Comparison of ENCODE assay signal across 19 cellular contexts in genomic region chr7:132941905-132942304, GRCh38.
DNase-seq lines count a peak whose midpoint lies in the region; ATAC-seq, FAIRE-seq and TF ChIP-seq lines count a peak whose summit lies in the region.
"Had no signal": no experiment of that assay in that cellular context is flagged by ENCODE, and none has a peak within 500 bp of the region (broad histone marks: within the 10 kb centered on the region; RNA-seq: fewer than 3 reads in every experiment).

No MANE protein-coding gene starts in this region.

- H3K36me3 Mint-ChIP-seq in activated CD4-positive, alpha-beta T cell treated with anti-CD3 and anti-CD28 coated beads, Interleukin-2, amount 10 ng/mL, durations not matched to agents 24 days and 14 days (ENCODE audit: low read depth): peaks cover 4% of the 10 kb centered on the region
- peaks cover 24% of the 10 kb centered on the region for H3K36me3 Mint-ChIP-seq in activated CD4-positive, alpha-beta T cell treated with anti-CD3 and anti-CD28 coated beads for 36 hours (ENCODE audit: low read depth)
- peaks cover 3% of the 10 kb centered on the region for H3K36me3 Mint-ChIP-seq in neural crest cell (ENCODE audit: low read depth)

- H3K36me3 ChIP-seq in GM12878 (ENCODE audit: control insufficient read depth in 2 of 2, insufficient read depth in 2 of 2, low read length in 1 of 2): no peaks in the 10 kb centered on the region; a peak in 1 of 4 replicates

- no peak overlapping the region for H3K27ac Mint-ChIP-seq in activated CD4-positive, alpha-beta T cell treated with anti-CD3 and anti-CD28 coated beads, Interleukin-2, amount 10 ng/mL, durations not matched to agents 24 days and 14 days
- no peak overlapping the region for H3K27ac Mint-ChIP-seq in activated CD4-positive, alpha-beta T cell treated with anti-CD3 and anti-CD28 coated beads for 36 hours
- peak overlapping the region; percentile 5 for H3K27ac Mint-ChIP-seq in neural crest cell (ENCODE audit: unreplicated experiment)
- H3K27ac Mint-ChIP-seq: IgD-negative memory B cell had no signal

- H3K27ac ChIP-seq in GM12878 (ENCODE audit: control insufficient read depth, insufficient read depth): no peak overlapping the region
- H3K27ac ChIP-seq: 22Rv1, A549, BLaER1 had no signal

- TF ChIP-seq RAD21 in GM12878 (IDR thresholded peaks at IDR 0.05; ENCODE audit: insufficient read depth, low read depth, low read length): no peak

- no peak for TF ChIP-seq POLR2A in GM12878 (IDR thresholded peaks at IDR 0.05; ENCODE audit: low read depth, low read length)

- H3K27me3 ChIP-seq in GM12878 (replicated peaks in 1 of 2; ENCODE audit: control insufficient read depth in 2 of 2, insufficient read depth in 2 of 2, low read length in 1 of 2): no peaks in the 10 kb centered on the region
- H3K27me3 ChIP-seq: BLaER1 had no signal

- ATAC-seq in activated CD4-positive, alpha-beta T cell treated with anti-CD3 and anti-CD28 coated beads for 36 hours: no peak
- ATAC-seq in GM12878 (no peak), HG03159 (IDR thresholded peaks at IDR 0.05; ENCODE audit: unreplicated experiment) (no peak)
- ATAC-seq: A549, HepG2 had no signal

- no peak overlapping the region for H2AFZ ChIP-seq in GM12878 (ENCODE audit: control insufficient read depth, low read depth, low read length)

- H3K4me1 Mint-ChIP-seq in activated CD4-positive, alpha-beta T cell treated with anti-CD3 and anti-CD28 coated beads, Interleukin-2, amount 10 ng/mL, durations not matched to agents 24 days and 14 days: peaks cover 3% of the 10 kb centered on the region
- peaks cover 2% of the 10 kb centered on the region for H3K4me1 Mint-ChIP-seq in activated CD4-positive, alpha-beta T cell treated with anti-CD3 and anti-CD28 coated beads for 36 hours
- peaks cover 21% of the 10 kb centered on the region for H3K4me1 Mint-ChIP-seq in neural crest cell

- TF ChIP-seq CTCF in GM12878 (IDR thresholded peaks at IDR 0.05 in 2 of 3, conservative IDR thresholded peaks at IDR 0.05 in 1 of 3; ENCODE audit: control insufficient read depth in 2 of 3, extremely low read depth in 1 of 3, insufficient read depth in 1 of 3, low read depth in 3 of 3, low read length in 3 of 3) (no peak), neural crest cell (conservative IDR thresholded peaks at IDR 0.05) (no peak), GM20000 (IDR thresholded peaks at IDR 0.05; ENCODE audit: extremely low read depth, missing control alignments) (no peak)

- H3K79me2 ChIP-seq in GM12878 (ENCODE audit: control insufficient read depth, insufficient read depth, low read length): no peaks in the 10 kb centered on the region

- H3K9me3 Mint-ChIP-seq in activated CD4-positive, alpha-beta T cell treated with anti-CD3 and anti-CD28 coated beads, Interleukin-2, amount 10 ng/mL, durations not matched to agents 24 days and 14 days: no peaks in the 10 kb centered on the region
- H3K9me3 Mint-ChIP-seq in activated CD4-positive, alpha-beta T cell treated with anti-CD3 and anti-CD28 coated beads for 36 hours (ENCODE audit: low read depth): no peaks in the 10 kb centered on the region
- peaks cover 3% of the 10 kb centered on the region for H3K9me3 Mint-ChIP-seq in neural crest cell
- H3K9me3 Mint-ChIP-seq: CD14-positive monocyte; CD4-positive, alpha-beta memory T cell had no signal

- H3K4me3 Mint-ChIP-seq in activated CD4-positive, alpha-beta T cell treated with anti-CD3 and anti-CD28 coated beads, Interleukin-2, amount 10 ng/mL, durations not matched to agents 24 days and 14 days: no peak overlapping the region
- no peak overlapping the region for H3K4me3 Mint-ChIP-seq in activated CD4-positive, alpha-beta T cell treated with anti-CD3 and anti-CD28 coated beads for 36 hours
- H3K4me3 Mint-ChIP-seq in neural crest cell: no peak overlapping the region
- H3K4me3 Mint-ChIP-seq: CD4-positive, alpha-beta memory T cell; IgD-negative memory B cell had no signal

- TF ChIP-seq EP300 in GM12878 (IDR thresholded peaks at IDR 0.05; ENCODE audit: borderline replicate concordance in 1 of 2, control insufficient read depth in 1 of 2, low read depth in 2 of 2, low read length in 2 of 2): no peak

- H4K20me1 ChIP-seq in GM12878 (ENCODE audit: control insufficient read depth, insufficient read depth): no peaks in the 10 kb centered on the region
- H4K20me1 ChIP-seq: BLaER1 had no signal

- in situ Hi-C loops in GM12878 (cut with MboI): no loop called here

- WGBS in GM12878 (ENCODE audit: insufficient coverage, insufficient replicate concordance, low lambda C conversion rate, missing lambda C conversion rate): 97% methylated on average over 4 of the region's 4 CpGs

- CTCF ChIA-PET in activated CD4-positive, alpha-beta T cell treated with anti-CD3 and anti-CD28 coated beads for 36 hours (lab: Charles Lee): no interaction called here
- CTCF ChIA-PET in GM12878 (lab: Yijun Ruan, JAX): no interaction called here

- FAIRE-seq in GM12878 (lab: Jason Lieb, UNC): no peak
- FAIRE-seq: A549, HepG2 had no signal

- H3K4me3 ChIP-seq in GM12878: no peak overlapping the region
- H3K4me3 ChIP-seq: A549, BLaER1 had no signal

- H3K9me3 ChIP-seq in GM12878 (replicated peaks; ENCODE audit: control insufficient read depth, insufficient read depth, low read length): no peaks in the 10 kb centered on the region
- H3K9me3 ChIP-seq: A549, BLaER1 had no signal

- peak; percentile 8 for DNase-seq in activated CD4-positive, alpha-beta T cell treated with anti-CD3 and anti-CD28 coated beads, Interleukin-2, amount 10 ng/mL, durations not matched to agents 24 days and 14 days
- DNase-seq in activated CD4-positive, alpha-beta T cell treated with anti-CD3 and anti-CD28 coated beads for 36 hours: no peak
- DNase-seq in GM12878 (ENCODE audit: low read depth, low spot score) (no peak), neural crest cell (ENCODE audit: low read depth, low spot score) (no peak), HCEC 1CT (no peak), GM20000 (ENCODE audit: low spot score) (no peak)
- DNase-seq: CD4-positive, alpha-beta memory T cell; DMS153; DMS79; GDM1; H7; KG1 had no signal

- SMC1A ChIA-PET in GM12878 (lab: Charles Lee; ENCODE audit: uncharacterized antibody, unreplicated experiment): interaction anchor here (1.2 kb wide), 2 partner anchors 10 to 36 kb away, joined by 3 to 4 read pairs; no protein-coding TSS in a partner anchor

- RAD21 ChIA-PET in GM12878 (lab: Charles Lee; ENCODE audit: unreplicated experiment): no interaction called here

- POLR2A ChIA-PET in activated CD4-positive, alpha-beta T cell treated with anti-CD3 and anti-CD28 coated beads for 36 hours (lab: Charles Lee): no interaction called here
- POLR2A ChIA-PET in GM12878 (lab: Charles Lee): no interaction called here

- no peaks in the 10 kb centered on the region for H3K27me3 Mint-ChIP-seq in activated CD4-positive, alpha-beta T cell treated with anti-CD3 and anti-CD28 coated beads, Interleukin-2, amount 10 ng/mL, durations not matched to agents 24 days and 14 days
- no peaks in the 10 kb centered on the region for H3K27me3 Mint-ChIP-seq in activated CD4-positive, alpha-beta T cell treated with anti-CD3 and anti-CD28 coated beads for 36 hours
- no peaks in the 10 kb centered on the region for H3K27me3 Mint-ChIP-seq in neural crest cell (ENCODE audit: low read depth)
- H3K27me3 Mint-ChIP-seq: CD4-positive, alpha-beta memory T cell; IgD-negative memory B cell had no signal

- no TSS peak for BruUV-seq in GM12878 (replicated peaks; lab: Mats Ljungman, UMichigan)

- no peaks in the 10 kb centered on the region for H3K4me1 ChIP-seq in GM12878 (ENCODE audit: control insufficient read depth, insufficient read depth, low read length)
- H3K4me1 ChIP-seq: A549, BLaER1 had no signal

- intact Hi-C loops in activated CD4-positive, alpha-beta T cell treated with anti-CD3 and anti-CD28 coated beads, Interleukin-2, amount 10 ng/mL, durations not matched to agents 24 days and 14 days (cut with micrococcal nuclease): no loop called here
- intact Hi-C loops in activated CD4-positive, alpha-beta T cell treated with anti-CD3 and anti-CD28 coated beads for 36 hours (cut with DNase I, micrococcal nuclease): no loop called here
- intact Hi-C loops in GM12878 (cut with micrococcal nuclease; ENCODE audit: unreplicated experiment): no loop called here

- H3K4me2 ChIP-seq in GM12878 (ENCODE audit: control insufficient read depth, insufficient read depth): no peak overlapping the region
- H3K4me2 ChIP-seq: A549, BLaER1 had no signal

- no peak overlapping the region for H3K9ac ChIP-seq in GM12878 (ENCODE audit: control insufficient read depth, insufficient read depth, low read length)
- H3K9ac ChIP-seq: BLaER1 had no signal

TF ChIP-seq in GM12878, 131 proteins besides CTCF, POLR2A, EP300 and RAD21:
- TF ChIP-seq EED (IDR thresholded peaks at IDR 0.05; ENCODE audit: low read depth) (no peak), RAD51 (IDR thresholded peaks at IDR 0.05) (peak; percentile 82; the same call in 1 of the 2 replicates), BCL3 (IDR thresholded peaks at IDR 0.05; ENCODE audit: borderline replicate concordance, insufficient read depth, low read depth, low read length, poor library complexity, severe bottlenecking) (no peak), MEF2A (IDR thresholded peaks at IDR 0.05; ENCODE audit: insufficient read depth, low read depth, low read length) (no peak)
